1 cellular context compared by ENCODE assay signal in genomic region chr20:31587545-31588389, GRCh38.
TF ChIP-seq lines count a peak whose summit lies in the region.

No MANE protein-coding gene starts in this region.

TF ChIP-seq in HepG2, 621 proteins besides CTCF, POLR2A, EP300 and RAD21 (continued from another document and continues in another):
- TF ChIP-seq KIAA2018 (CRISPR knock-in tag; IDR thresholded peaks at IDR 0.05; ENCODE audit: borderline replicate concordance), result no peak
- peak; percentile 92 for TF ChIP-seq ZNF20 (CRISPR knock-in tag; IDR thresholded peaks at IDR 0.05)
- no peak for TF ChIP-seq ZNF740 (CRISPR knock-in tag; IDR thresholded peaks at IDR 0.05)
- no peak for TF ChIP-seq CSRNP2 (CRISPR knock-in tag; conservative IDR thresholded peaks at IDR 0.05; ENCODE audit: low read depth)
- no peak for TF ChIP-seq AKNA (CRISPR knock-in tag; IDR thresholded peaks at IDR 0.05; ENCODE audit: borderline replicate concordance)
- no peak for TF ChIP-seq ZBTB7A (CRISPR knock-in tag; IDR thresholded peaks at IDR 0.05)
- TF ChIP-seq ZNF776 (CRISPR knock-in tag; IDR thresholded peaks at IDR 0.05), result peak; percentile 10; the same call in 1 of the 2 replicates
- no peak for TF ChIP-seq ZNF282 (IDR thresholded peaks at IDR 0.05; ENCODE audit: partially characterized antibody)
- no peak for TF ChIP-seq ZMYM2 (CRISPR knock-in tag; IDR thresholded peaks at IDR 0.05)
- no peak; the same call in 1 of the 2 replicates for TF ChIP-seq ZFAT (CRISPR knock-in tag; conservative IDR thresholded peaks at IDR 0.05)
- no peak; the same call in 1 of the 2 replicates for TF ChIP-seq SATB2 (CRISPR knock-in tag; IDR thresholded peaks at IDR 0.05)
- no peak for TF ChIP-seq IRF1 (CRISPR knock-in tag; IDR thresholded peaks at IDR 0.05; ENCODE audit: low read depth)
- 0 out of 2 replicates have a peak, but pooled peaks have one; percentile 49 for TF ChIP-seq ZNF788 (CRISPR knock-in tag; IDR thresholded peaks at IDR 0.05; ENCODE audit: borderline replicate concordance)
- 0 out of 2 replicates have a peak, but pooled peaks have one; percentile 15 for TF ChIP-seq TSC22D2 (CRISPR knock-in tag; IDR thresholded peaks at IDR 0.05; ENCODE audit: borderline replicate concordance)
- no peak for TF ChIP-seq PRPF4 (IDR thresholded peaks at IDR 0.05; ENCODE audit: low read depth, low read length, poor library complexity, severe bottlenecking)
- TF ChIP-seq CBX1 (IDR thresholded peaks at IDR 0.05; ENCODE audit: low read depth), result no peak
- peak; percentile 72; the same call in 1 of the 2 replicates for TF ChIP-seq ARHGAP35 (CRISPR knock-in tag; IDR thresholded peaks at IDR 0.05; ENCODE audit: borderline replicate concordance)
- TF ChIP-seq TAF15 (IDR thresholded peaks at IDR 0.05; ENCODE audit: low read depth, low read length, poor library complexity, severe bottlenecking), result peak; percentile 22
- 0 out of 2 replicates have a peak, but pooled peaks have one; percentile 21 for TF ChIP-seq TERF1 (CRISPR knock-in tag; IDR thresholded peaks at IDR 0.05)
- TF ChIP-seq HMG20B (CRISPR knock-in tag; conservative IDR thresholded peaks at IDR 0.05), result peak; percentile 41; the same call in 1 of the 2 replicates
- no peak for TF ChIP-seq ZNF747 (CRISPR knock-in tag; IDR thresholded peaks at IDR 0.05; ENCODE audit: borderline replicate concordance)
- TF ChIP-seq HMGXB3 (CRISPR knock-in tag; IDR thresholded peaks at IDR 0.05; ENCODE audit: borderline replicate concordance), result no peak
- TF ChIP-seq ZBTB7B (CRISPR knock-in tag; IDR thresholded peaks at IDR 0.05), result no peak; the same call in 1 of the 2 replicates
- TF ChIP-seq CBX5 (CRISPR knock-in tag; IDR thresholded peaks at IDR 0.05; ENCODE audit: borderline replicate concordance), result no peak
- no peak; the same call in 1 of the 2 replicates for TF ChIP-seq MAZ (IDR thresholded peaks at IDR 0.05; ENCODE audit: borderline replicate concordance, low read depth, low read length)
- peak; percentile 85 for TF ChIP-seq MAZ (CRISPR knock-in tag; IDR thresholded peaks at IDR 0.05; ENCODE audit: low read depth)
- no peak for TF ChIP-seq ZNF362 (CRISPR knock-in tag; IDR thresholded peaks at IDR 0.05; ENCODE audit: borderline replicate concordance)
- no peak for TF ChIP-seq ZNF841 (CRISPR knock-in tag; IDR thresholded peaks at IDR 0.05; ENCODE audit: borderline replicate concordance)
- no peak for TF ChIP-seq TBX3 (IDR thresholded peaks at IDR 0.05; ENCODE audit: borderline replicate concordance)
- TF ChIP-seq BATF2 (CRISPR knock-in tag; IDR thresholded peaks at IDR 0.05), result no peak
- peak; percentile 68 for TF ChIP-seq SALL2 (CRISPR knock-in tag; IDR thresholded peaks at IDR 0.05)
